In genomic region chr10:267705-268104, GRCh38 we compare ENCODE assay signal across 2 cellular contexts.
TF ChIP-seq lines count a peak whose summit lies in the region.

No MANE protein-coding gene starts in this region.

TF ChIP-seq in SK-N-SH, 30 proteins besides CTCF, POLR2A, EP300 and RAD21 (continued from another document):
- TF ChIP-seq USF2 (IDR thresholded peaks at IDR 0.05; ENCODE audit: borderline replicate concordance, low read depth, low read length) (no peak), PBX3 (IDR thresholded peaks at IDR 0.05) (no peak), IRF3 (IDR thresholded peaks at IDR 0.05; ENCODE audit: low read depth, low read length) (no peak), RXRA (IDR thresholded peaks at IDR 0.05; ENCODE audit: borderline replicate concordance, low read depth) (no peak), RFX5 (IDR thresholded peaks at IDR 0.05; ENCODE audit: low read length) (no peak), MXI1 (IDR thresholded peaks at IDR 0.05; ENCODE audit: low read depth, low read length) (no peak), GABPA (IDR thresholded peaks at IDR 0.05; ENCODE audit: low read depth) (no peak), CHD2 (IDR thresholded peaks at IDR 0.05; ENCODE audit: low read length, partially characterized antibody) (no peak), USF1 (IDR thresholded peaks at IDR 0.05; ENCODE audit: borderline replicate concordance, low read depth) (no peak), SMC3 (IDR thresholded peaks at IDR 0.05; ENCODE audit: low read depth, low read length) (no peak)

TF ChIP-seq in SK-N-SH treated with all-trans-retinoic acid at 6 μM for 48 hours, 23 proteins besides CTCF, POLR2A, EP300 and RAD21 (continued from another document):
- no peak for TF ChIP-seq CSRNP3 (CRISPR knock-in tag; IDR thresholded peaks at IDR 0.05)
